Comparison of ENCODE assay signal across 17 cellular contexts in genomic region chr7:79897166-79897565, GRCh38.
DNase-seq lines count a peak whose midpoint lies in the region; TF ChIP-seq lines count a peak whose summit lies in the region.
"Had no signal": no experiment of that assay in that cellular context is flagged by ENCODE, and none has a peak within 500 bp of the region (broad histone marks: within the 10 kb centered on the region; RNA-seq: fewer than 3 reads in every experiment).

No MANE protein-coding gene starts in this region.

- H3K9me3 Mint-ChIP-seq in activated naive CD4-positive, alpha-beta T cell treated with anti-CD3 and anti-CD28 coated beads for 36 hours: peaks cover 6% of the 10 kb centered on the region

- H3K9me3 ChIP-seq in adipocyte (ENCODE audit: control insufficient read depth, low read length): no peaks in the 10 kb centered on the region
- H3K9me3 ChIP-seq in effector memory CD4-positive, alpha-beta T cell (ENCODE audit: control insufficient read depth, low read length): no peaks in the 10 kb centered on the region

- H3K27ac Mint-ChIP-seq in activated naive CD4-positive, alpha-beta T cell treated with anti-CD3 and anti-CD28 coated beads for 36 hours: no peak overlapping the region

- H3K36me3 ChIP-seq in adipocyte (ENCODE audit: control insufficient read depth, insufficient read depth, low read length, severe bottlenecking): no peaks in the 10 kb centered on the region
- no peaks in the 10 kb centered on the region for H3K36me3 ChIP-seq in effector memory CD4-positive, alpha-beta T cell (ENCODE audit: control insufficient read depth, insufficient read depth, low read length)

- peak; percentile 31 for DNase-seq in DMS53 (lab: John Stamatoyannopoulos, UW)
- DNase-seq in DMS53 treated with DMSO at 0.1 percent for 48 hours (lab: John Stamatoyannopoulos, UW; ENCODE audit: unreplicated experiment): no peak
- peak; percentile 48 for DNase-seq in adipocyte (ENCODE audit: low read depth)
- peak; percentile 4 for DNase-seq in fibroblast of the aortic adventitia (ENCODE audit: low read depth)
- DNase-seq in effector memory CD4-positive, alpha-beta T cell: no peak
- DNase-seq in NCI-H82 (lab: John Stamatoyannopoulos, UW): no peak
- DNase-seq in activated naive CD4-positive, alpha-beta T cell treated with anti-CD3 and anti-CD28 coated beads for 36 hours: no peak
- DNase-seq: Calu3, EL, GDM1, Karpas-422, NCI-H1092, NCI-H1694 treated with DMSO at 0.1 percent for 48 hours, NCI-H2227 treated with DMSO at 0.1 percent for 48 hours, NCI-H526 treated with DMSO at 0.1 percent for 48 hours, SHP77 treated with DMSO at 0.1 percent for 48 hours had no signal

- H3K4me1 ChIP-seq in adipocyte (ENCODE audit: control insufficient read depth, insufficient read depth, low read length): peaks cover 13% of the 10 kb centered on the region
- no peaks in the 10 kb centered on the region for H3K4me1 ChIP-seq in effector memory CD4-positive, alpha-beta T cell (ENCODE audit: control insufficient read depth, insufficient read depth, low read length, poor library complexity, severe bottlenecking)

- intact Hi-C loops in activated naive CD4-positive, alpha-beta T cell treated with anti-CD3 and anti-CD28 coated beads for 36 hours (cut with micrococcal nuclease): no loop called here

- H3K4me3 Mint-ChIP-seq in activated naive CD4-positive, alpha-beta T cell treated with anti-CD3 and anti-CD28 coated beads for 36 hours: no peak overlapping the region

- CTCF ChIA-PET in activated naive CD4-positive, alpha-beta T cell treated with anti-CD3 and anti-CD28 coated beads for 36 hours (lab: Charles Lee): no interaction called here

- no peaks in the 10 kb centered on the region for H3K27me3 Mint-ChIP-seq in activated naive CD4-positive, alpha-beta T cell treated with anti-CD3 and anti-CD28 coated beads for 36 hours (ENCODE audit: low read depth)

- H3K27me3 ChIP-seq in adipocyte (replicated peaks; ENCODE audit: control insufficient read depth, insufficient read depth, low read length): no peaks in the 10 kb centered on the region
- H3K27me3 ChIP-seq in effector memory CD4-positive, alpha-beta T cell (replicated peaks; ENCODE audit: control insufficient read depth, insufficient read depth, low read length, poor library complexity, severe bottlenecking): no peaks in the 10 kb centered on the region

- TF ChIP-seq CTCF in fibroblast of the aortic adventitia (IDR thresholded peaks at IDR 0.05; ENCODE audit: insufficient read depth, low read length): no peak

- H3K4me1 Mint-ChIP-seq in activated naive CD4-positive, alpha-beta T cell treated with anti-CD3 and anti-CD28 coated beads for 36 hours (ENCODE audit: low read depth): no peaks in the 10 kb centered on the region

- no peak overlapping the region for H3K27ac ChIP-seq in effector memory CD4-positive, alpha-beta T cell (ENCODE audit: insufficient read depth, low read length, poor library complexity, severe bottlenecking)
- H3K27ac ChIP-seq: HL-60 had no signal

- H3K9ac ChIP-seq in adipocyte (ENCODE audit: low read length): no peak overlapping the region

- no peak overlapping the region for H3K4me3 ChIP-seq in adipocyte (ENCODE audit: low read length)
- H3K4me3 ChIP-seq in fibroblast of the aortic adventitia (ENCODE audit: low read depth, low read length): no peak overlapping the region
- no peak overlapping the region for H3K4me3 ChIP-seq in effector memory CD4-positive, alpha-beta T cell (ENCODE audit: insufficient read depth, low read depth, low read length, poor library complexity, severe bottlenecking)

- no peaks in the 10 kb centered on the region for H3K36me3 Mint-ChIP-seq in activated naive CD4-positive, alpha-beta T cell treated with anti-CD3 and anti-CD28 coated beads for 36 hours (ENCODE audit: low read depth)

Comparison
In these comparisons a context has a peak if more than half of its experiments do, and no peak if none do; other contexts are left out.
1. DNase-seq: peak in DMS53 (single experiment), adipocyte (single experiment) and fibroblast of the aortic adventitia (single experiment); none in DMS53 treated with DMSO at 0.1 percent for 48 hours (single experiment), effector memory CD4-positive, alpha-beta T cell (0 of 3), NCI-H82 (single experiment) and activated naive CD4-positive, alpha-beta T cell treated with anti-CD3 and anti-CD28 coated beads for 36 hours (single experiment).